ENCODE assay signal across 21 cellular contexts in genomic region chr3:52783211-52783555, GRCh38. TPM values are rescaled to one million over a fixed set of nuclear protein-coding genes. Genes with fewer than 3 reads are reported as not detected.
DNase-seq lines count a peak whose midpoint lies in the region; ATAC-seq and TF ChIP-seq lines count a peak whose summit lies in the region.
"Had no signal": no experiment of that assay in that cellular context is flagged by ENCODE, and none has a peak within 500 bp of the region (broad histone marks: within the 10 kb centered on the region; RNA-seq: fewer than 3 reads in every experiment).

No MANE protein-coding gene starts in this region.

- H3K9me3 ChIP-seq in left ventricle myocardium inferior (replicated peaks) = no peaks in the 10 kb centered on the region
- H3K9me3 ChIP-seq in OCI-LY3 (ENCODE audit: insufficient read depth, low read length) = no peaks in the 10 kb centered on the region
- H3K9me3 ChIP-seq in liver (ENCODE audit: control insufficient read depth in 4 of 4, low read length in 3 of 4) = no peaks in the 10 kb centered on the region
- no peaks in the 10 kb centered on the region for H3K9me3 ChIP-seq in uterus
- H3K9me3 ChIP-seq: BLaER1 treated with 17β-estradiol and CSF1 and Interleukin-3, amounts not matched to agents 10 nM and 100 nM had no signal

- no peaks in the 10 kb centered on the region for H4K20me1 ChIP-seq in OCI-LY3 (ENCODE audit: insufficient read depth, low read length)
- H4K20me1 ChIP-seq: BLaER1 treated with 17β-estradiol and CSF1 and Interleukin-3, amounts not matched to agents 10 nM and 100 nM had no signal

- H3K4me3 ChIP-seq in left ventricle myocardium inferior = no peak overlapping the region
- no peak overlapping the region for H3K4me3 ChIP-seq in OCI-LY3 (ENCODE audit: low read length)
- H3K4me3 ChIP-seq in liver (ENCODE audit: low read depth in 1 of 3, low read length in 3 of 3) = no peak overlapping the region
- no peak overlapping the region for H3K4me3 ChIP-seq in uterus
- H3K4me3 ChIP-seq: BLaER1 treated with 17β-estradiol and CSF1 and Interleukin-3, amounts not matched to agents 10 nM and 100 nM; GM23338 had no signal

- no peak for ATAC-seq in left cardiac atrium
- ATAC-seq: GM23338, PC-3 had no signal

- no peak for TF ChIP-seq POLR2A in uterus (IDR thresholded peaks at IDR 0.05)

- TF ChIP-seq CTCF in left ventricle myocardium inferior (IDR thresholded peaks at IDR 0.05; ENCODE audit: borderline replicate concordance) (peak; percentile 13), OCI-LY3 (IDR thresholded peaks at IDR 0.05; ENCODE audit: low read depth, low read length) (peak; percentile 31), liver (IDR thresholded peaks at IDR 0.05; ENCODE audit: low read depth, low read length, missing input control) (no peak), uterus (IDR thresholded peaks at IDR 0.05) (no peak)

- WGBS in liver = 92% methylated on average over 3 of the region's 3 CpGs

- no peak for DNase-seq in left ventricle myocardium inferior
- no peak for DNase-seq in left cardiac atrium
- DNase-seq in uterus = peak; percentile 2 to 4
- no peak for DNase-seq in NCI-H1092 (lab: John Stamatoyannopoulos, UW)
- no peak for DNase-seq in SKM-1 treated with dmso at 0.1 percent for 144 hours (lab: John Stamatoyannopoulos, UW; ENCODE audit: unreplicated experiment)
- DNase-seq: DMS53, HCEC 1CT, MM.1S, NCI-H1694 treated with DMSO at 0.1 percent for 48 hours, NCI-H510A treated with DMSO at 0.1 percent for 48 hours, NCI-H82, PC-3, RPMI8226, SIG-M5 had no signal

- H3K9ac ChIP-seq in OCI-LY3 (ENCODE audit: low read length) (no peak overlapping the region), liver (ENCODE audit: low read depth in 1 of 2, low read length in 2 of 2) (no peak overlapping the region)
- H3K9ac ChIP-seq: BLaER1 treated with 17β-estradiol and CSF1 and Interleukin-3, amounts not matched to agents 10 nM and 100 nM had no signal

- H3K27ac ChIP-seq in left ventricle myocardium inferior (replicated peaks) (no peak overlapping the region), OCI-LY3 (ENCODE audit: low read length) (no peak overlapping the region), liver (ENCODE audit: low read depth in 1 of 2, low read length in 2 of 2) (peak overlapping the region in 1 of 2 donors; percentile 5), uterus (no peak overlapping the region)
- H3K27ac ChIP-seq: BLaER1 treated with 17β-estradiol and CSF1 and Interleukin-3, amounts not matched to agents 10 nM and 100 nM had no signal

- H3K4me1 ChIP-seq in left ventricle myocardium inferior = no peaks in the 10 kb centered on the region
- H3K4me1 ChIP-seq in OCI-LY3 (ENCODE audit: low read length) = peaks cover 23% of the 10 kb centered on the region
- peaks cover 17 to 92% (median 81%) of the 10 kb centered on the region in 4 donors for H3K4me1 ChIP-seq in liver (ENCODE audit: control insufficient read depth in 4 of 4, insufficient read depth in 4 of 4, low read length in 3 of 4)
- no peaks in the 10 kb centered on the region for H3K4me1 ChIP-seq in uterus

- TF ChIP-seq RAD21 in liver (IDR thresholded peaks at IDR 0.05) = peak; percentile 18 to 23

- intact Hi-C loops in left ventricle myocardium inferior (cut with micrococcal nuclease) = no loop called here
- intact Hi-C loops in left cardiac atrium (cut with DNase I) = no loop called here
- intact Hi-C loops in uterus (cut with DNase I; ENCODE audit: low total_unique reads) = no loop called here

- H3K79me2 ChIP-seq in OCI-LY3 (ENCODE audit: low read length) = no peaks in the 10 kb centered on the region

- no peak overlapping the region for H2AFZ ChIP-seq in OCI-LY3 (ENCODE audit: low read depth, low read length)
- H2AFZ ChIP-seq: GM23338 had no signal

- peaks cover 19% of the 10 kb centered on the region for H3K27me3 ChIP-seq in left ventricle myocardium inferior (ENCODE audit: low read depth)
- no peaks in the 10 kb centered on the region for H3K27me3 ChIP-seq in OCI-LY3 (ENCODE audit: low read depth, low read length)
- no peaks in the 10 kb centered on the region for H3K27me3 ChIP-seq in liver (ENCODE audit: control insufficient read depth in 4 of 4, insufficient read depth in 4 of 4, low read length in 3 of 4)
- H3K27me3 ChIP-seq in uterus = no peaks in the 10 kb centered on the region
- H3K27me3 ChIP-seq: BLaER1 treated with 17β-estradiol and CSF1 and Interleukin-3, amounts not matched to agents 10 nM and 100 nM had no signal

- H3K36me3 ChIP-seq in left ventricle myocardium inferior (no peaks in the 10 kb centered on the region), OCI-LY3 (replicated peaks; ENCODE audit: low read depth, low read length) (no peaks in the 10 kb centered on the region), liver (ENCODE audit: control insufficient read depth in 4 of 4, insufficient read depth in 3 of 4, low read depth in 1 of 4, low read length in 3 of 4) (peaks cover 11 to 49% (median 33%) of the 10 kb centered on the region in 4 donors), uterus (no peaks in the 10 kb centered on the region)
- H3K36me3 ChIP-seq: BLaER1 treated with 17β-estradiol and CSF1 and Interleukin-3, amounts not matched to agents 10 nM and 100 nM had no signal

- no peak overlapping the region for H3K4me2 ChIP-seq in OCI-LY3 (ENCODE audit: low read length)
- H3K4me2 ChIP-seq: BLaER1 treated with 17β-estradiol and CSF1 and Interleukin-3, amounts not matched to agents 10 nM and 100 nM; GM23338 had no signal

TF ChIP-seq in liver, 16 proteins besides CTCF, POLR2A, EP300 and RAD21 (continues in another document):
- TF ChIP-seq YY1 (IDR thresholded peaks at IDR 0.05) (no peak), HNF4A (conservative IDR thresholded peaks at IDR 0.05) (no peak), MAX (IDR thresholded peaks at IDR 0.05) (no peak), EGR1 (IDR thresholded peaks at IDR 0.05; ENCODE audit: low read depth in 2 of 2) (no peak), FOXA2 (IDR thresholded peaks at IDR 0.05) (no peak), SP1 (IDR thresholded peaks at IDR 0.05) (no peak), TAF1 (conservative IDR thresholded peaks at IDR 0.05) (no peak), RXRA (IDR thresholded peaks at IDR 0.05) (no peak), NR2F2 (IDR thresholded peaks at IDR 0.05) (no peak), REST (IDR thresholded peaks at IDR 0.05) (no peak), FOXA1 (IDR thresholded peaks at IDR 0.05) (no peak), HNF4G (IDR thresholded peaks at IDR 0.05) (no peak), GABPA (IDR thresholded peaks at IDR 0.05 in 1 of 2, conservative IDR thresholded peaks at IDR 0.05 in 1 of 2) (no peak), JUND (IDR thresholded peaks at IDR 0.05) (no peak), ATF3 (IDR thresholded peaks at IDR 0.05) (no peak)

RNA-seq across cellular contexts. Expression of gene ITIH1, which starts 5.8 kb away (rescaled TPM):
- total RNA-seq in left ventricle myocardium inferior (not detected), left cardiac atrium (not detected), liver (1,000 to 10,000 TPM; 1,022 to 1,400 TPM), uterus (under 1 TPM in 1 of 4 donors, not detected in 3; 0.18 TPM)
- 1,000 to 10,000 TPM; 1,193 to 1,291 TPM for polyA plus RNA-seq in liver
- total RNA-seq: A673; CD8-positive, alpha-beta memory T cell; GM23338; LHCN-M2; PC-3 had no signal
- polyA plus RNA-seq: CD8-positive, alpha-beta memory T cell; GM23338 had no signal

RNA-seq across cellular contexts. Expression of gene ITIH3, which starts 11.4 kb away (rescaled TPM):
- total RNA-seq in left ventricle myocardium inferior (0.55 TPM), left cardiac atrium (under 1 TPM; 0.55 to 0.62 TPM), liver (1,000 to 10,000 TPM in 1 of 2 donors, 100 to 1,000 TPM in 1; 507 to 1,075 TPM), uterus (10 to 100 TPM in 1 of 4 donors, 1 to 10 TPM in 2, under 1 TPM in 1; 0.48 to 11.8 (median 5.6) TPM)
- polyA plus RNA-seq in liver = 1,000 to 10,000 TPM in 1 of 2 donors, 100 to 1,000 TPM in 1; 743 to 1,326 TPM
- total RNA-seq: A673; CD8-positive, alpha-beta memory T cell; GM23338; LHCN-M2; PC-3 had no signal
- polyA plus RNA-seq: CD8-positive, alpha-beta memory T cell; GM23338 had no signal

RNA-seq across cellular contexts. Expression of gene NEK4, which starts 12.4 kb away (rescaled TPM):
- total RNA-seq in left ventricle myocardium inferior = 17.7 TPM
- 10 to 100 TPM; 14.8 to 16.9 TPM for total RNA-seq in left cardiac atrium
- total RNA-seq in liver = 10 to 100 TPM; 24.0 to 28.7 TPM
- polyA plus RNA-seq in liver = 1 to 10 TPM; 5.4 to 6.8 TPM
- 10 to 100 TPM; 16.8 to 48.0 (median 37.7) TPM for total RNA-seq in uterus

RNA-seq across cellular contexts. Expression of gene ITIH4, which starts 47.3 kb away (rescaled TPM):
- total RNA-seq in left ventricle myocardium inferior = 5.0 TPM
- total RNA-seq in left cardiac atrium = 1 to 10 TPM; 5.2 to 7.0 TPM
- total RNA-seq in liver = 1,000 to 10,000 TPM in 1 of 2 donors, 100 to 1,000 TPM in 1; 447 to 2,000 TPM
- 1,000 to 10,000 TPM; 2,821 to 3,354 TPM for polyA plus RNA-seq in liver
- total RNA-seq in uterus = 1 to 10 TPM in 3 of 4 donors, under 1 TPM in 1; 0.26 to 8.7 (median 6.9) TPM
- polyA plus RNA-seq: CD8-positive, alpha-beta memory T cell had no signal

RNA-seq across cellular contexts. Expression of gene MUSTN1, which starts 51.6 kb away (rescaled TPM):
- total RNA-seq in left ventricle myocardium inferior (32.7 TPM), left cardiac atrium (10 to 100 TPM; 14.8 to 33.4 TPM), liver (10 to 100 TPM in 1 of 2 donors, under 1 TPM in 1; 0.25 to 12.1 TPM), uterus (10 to 100 TPM in 1 of 4 donors, 1 to 10 TPM in 2, not detected in 1; 1.8 to 35.2 (median 8.7) TPM)
- polyA plus RNA-seq in liver = 1 to 10 TPM; 1.8 to 6.1 TPM
- total RNA-seq: A673, LHCN-M2 had no signal
- polyA plus RNA-seq: CD8-positive, alpha-beta memory T cell had no signal

Comparison
In these comparisons a context has a peak if more than half of its experiments do, and no peak if none do; other contexts are left out.
1. DNase-seq: peak in uterus (2 of 2); none in left ventricle myocardium inferior (single experiment), left cardiac atrium (single experiment), NCI-H1092 (single experiment) and SKM-1 treated with dmso at 0.1 percent for 144 hours (single experiment).
2. CTCF ChIP-seq: peak in left ventricle myocardium inferior (single experiment) and OCI-LY3 (single experiment); none in liver (single experiment) and uterus (0 of 4).
3. RNA of gene ITIH1, which starts 5.8 kb away (total RNA-seq): 1,022 to 1,400 TPM in liver; not detected in left cardiac atrium, not detected in left ventricle myocardium inferior (single experiment) and 0.18 TPM in uterus; every median in the first group is over 100 times any median in the second.
4. RNA of gene ITIH3, which starts 11.4 kb away (total RNA-seq): 507 to 1,075 TPM in liver; 0.48 to 11.8 TPM in uterus, 0.55 to 0.62 TPM in left cardiac atrium and 0.55 TPM in left ventricle myocardium inferior (single experiment); every median in the first group is over 10 times any median in the second.